ENCODE assay signal across 3 cellular contexts in the genomic region with DNA sequence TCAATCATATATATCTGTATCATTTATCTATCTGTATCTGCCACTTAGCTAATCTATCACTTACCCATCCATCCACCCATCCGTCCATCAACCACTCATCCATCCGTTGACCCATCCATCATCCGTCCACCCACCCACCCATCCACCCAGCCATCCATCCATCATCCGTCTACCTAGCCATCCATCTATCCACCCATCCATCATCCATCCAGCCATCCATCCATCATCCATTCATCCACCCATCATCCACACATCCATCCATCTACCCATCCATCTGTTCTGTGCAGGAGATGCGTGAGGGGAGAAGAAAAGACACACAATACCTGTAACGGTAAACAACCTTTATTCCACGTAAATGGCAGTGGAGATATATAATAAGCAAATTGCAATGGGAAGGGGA.
TF ChIP-seq lines count a peak whose summit lies in the region.

No MANE protein-coding gene starts in this region.

TF ChIP-seq in HEK293, 187 proteins besides CTCF, POLR2A, EP300 and RAD21 (continues in another document):
- TF ChIP-seq ZNF514 (tag by site-specific recombination; IDR thresholded peaks at IDR 0.05) (no peak), ZNF366 (tag by site-specific recombination; conservative IDR thresholded peaks at IDR 0.05) (peak; percentile 89), GFI1B (tag by site-specific recombination; IDR thresholded peaks at IDR 0.05) (no peak), ZNF768 (tag by site-specific recombination; IDR thresholded peaks at IDR 0.05) (no peak), ZEB2 (tag by site-specific recombination; IDR thresholded peaks at IDR 0.05) (0 out of 2 replicates have a peak, but pooled peaks have one; percentile 8), ZNF660 (tag by site-specific recombination; IDR thresholded peaks at IDR 0.05) (no peak), ZNF560 (tag by site-specific recombination; IDR thresholded peaks at IDR 0.05; ENCODE audit: borderline replicate concordance) (no peak), ZNF670 (tag by site-specific recombination; IDR thresholded peaks at IDR 0.05; ENCODE audit: low read depth) (0 out of 2 replicates have a peak, but pooled peaks have one; percentile 38), ZNF354C (tag by site-specific recombination; IDR thresholded peaks at IDR 0.05; ENCODE audit: borderline replicate concordance, low read depth) (no peak)
- TF ChIP-seq, protein P1, sequence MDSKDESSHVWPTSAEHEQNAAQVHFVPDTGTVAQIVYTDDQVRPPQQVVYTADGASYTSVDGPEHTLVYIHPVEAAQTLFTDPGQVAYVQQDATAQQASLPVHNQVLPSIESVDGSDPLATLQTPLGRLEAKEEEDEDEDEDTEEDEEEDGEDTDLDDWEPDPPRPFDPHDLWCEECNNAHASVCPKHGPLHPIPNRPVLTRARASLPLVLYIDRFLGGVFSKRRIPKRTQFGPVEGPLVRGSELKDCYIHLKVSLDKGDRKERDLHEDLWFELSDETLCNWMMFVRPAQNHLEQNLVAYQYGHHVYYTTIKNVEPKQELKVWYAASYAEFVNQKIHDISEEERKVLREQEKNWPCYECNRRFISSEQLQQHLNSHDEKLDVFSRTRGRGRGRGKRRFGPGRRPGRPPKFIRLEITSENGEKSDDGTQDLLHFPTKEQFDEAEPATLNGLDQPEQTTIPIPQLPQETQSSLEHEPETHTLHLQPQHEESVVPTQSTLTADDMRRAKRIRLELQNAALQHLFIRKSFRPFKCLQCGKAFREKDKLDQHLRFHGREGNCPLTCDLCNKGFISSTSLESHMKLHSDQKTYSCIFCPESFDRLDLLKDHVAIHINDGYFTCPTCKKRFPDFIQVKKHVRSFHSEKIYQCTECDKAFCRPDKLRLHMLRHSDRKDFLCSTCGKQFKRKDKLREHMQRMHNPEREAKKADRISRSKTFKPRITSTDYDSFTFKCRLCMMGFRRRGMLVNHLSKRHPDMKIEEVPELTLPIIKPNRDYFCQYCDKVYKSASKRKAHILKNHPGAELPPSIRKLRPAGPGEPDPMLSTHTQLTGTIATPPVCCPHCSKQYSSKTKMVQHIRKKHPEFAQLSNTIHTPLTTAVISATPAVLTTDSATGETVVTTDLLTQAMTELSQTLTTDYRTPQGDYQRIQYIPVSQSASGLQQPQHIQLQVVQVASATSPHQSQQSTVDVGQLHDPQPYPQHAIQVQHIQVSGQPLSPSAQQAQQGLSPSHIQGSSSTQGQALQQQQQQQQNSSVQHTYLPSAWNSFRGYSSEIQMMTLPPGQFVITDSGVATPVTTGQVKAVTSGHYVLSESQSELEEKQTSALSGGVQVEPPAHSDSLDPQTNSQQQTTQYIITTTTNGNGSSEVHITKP (tag by site-specific recombination; IDR thresholded peaks at IDR 0.05), result no peak
- TF ChIP-seq, protein P2, sequence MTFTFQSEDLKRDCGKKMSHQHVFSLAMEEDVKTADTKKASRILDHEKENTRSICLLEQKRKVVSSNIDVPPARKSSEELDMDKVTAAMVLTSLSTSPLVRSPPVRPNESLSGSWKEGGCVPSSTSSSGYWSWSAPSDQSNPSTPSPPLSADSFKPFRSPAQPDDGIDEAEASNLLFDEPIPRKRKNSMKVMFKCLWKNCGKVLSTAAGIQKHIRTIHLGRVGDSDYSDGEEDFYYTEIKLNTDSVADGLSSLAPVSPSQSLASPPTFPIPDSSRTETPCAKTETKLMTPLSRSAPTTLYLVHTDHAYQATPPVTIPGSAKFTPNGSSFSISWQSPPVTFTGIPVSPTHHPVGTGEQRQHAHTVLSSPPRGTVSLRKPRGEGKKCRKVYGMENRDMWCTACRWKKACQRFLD (tag by site-specific recombination; IDR thresholded peaks at IDR 0.05), result no peak

TF ChIP-seq in HEK293T, 16 proteins besides CTCF, POLR2A, EP300 and RAD21:
- TF ChIP-seq, protein P3, sequence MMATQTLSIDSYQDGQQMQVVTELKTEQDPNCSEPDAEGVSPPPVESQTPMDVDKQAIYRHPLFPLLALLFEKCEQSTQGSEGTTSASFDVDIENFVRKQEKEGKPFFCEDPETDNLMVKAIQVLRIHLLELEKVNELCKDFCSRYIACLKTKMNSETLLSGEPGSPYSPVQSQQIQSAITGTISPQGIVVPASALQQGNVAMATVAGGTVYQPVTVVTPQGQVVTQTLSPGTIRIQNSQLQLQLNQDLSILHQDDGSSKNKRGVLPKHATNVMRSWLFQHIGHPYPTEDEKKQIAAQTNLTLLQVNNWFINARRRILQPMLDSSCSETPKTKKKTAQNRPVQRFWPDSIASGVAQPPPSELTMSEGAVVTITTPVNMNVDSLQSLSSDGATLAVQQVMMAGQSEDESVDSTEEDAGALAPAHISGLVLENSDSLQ (IDR thresholded peaks at IDR 0.05), result peak; percentile 82
- no peak for TF ChIP-seq ZNF384 (IDR thresholded peaks at IDR 0.05)

TF ChIP-seq in GM12878, 131 proteins besides CTCF, POLR2A, EP300 and RAD21 (continued from another document):
- TF ChIP-seq NBN (IDR thresholded peaks at IDR 0.05) (no peak), TCF12 (IDR thresholded peaks at IDR 0.05; ENCODE audit: low read depth, low read length) (no peak), TCF3 (IDR thresholded peaks at IDR 0.05; ENCODE audit: borderline replicate concordance, insufficient read depth, low read depth, low read length) (no peak), NFXL1 (IDR thresholded peaks at IDR 0.05; ENCODE audit: borderline replicate concordance) (no peak), SP1 (IDR thresholded peaks at IDR 0.05; ENCODE audit: low read depth, low read length) (no peak), BRCA1 (IDR thresholded peaks at IDR 0.05; ENCODE audit: low read depth, low read length) (no peak), PAX5 (IDR thresholded peaks at IDR 0.05; ENCODE audit: borderline replicate concordance, low read depth, low read length) (no peak), ZSCAN29 (IDR thresholded peaks at IDR 0.05) (no peak), POU2F2 (IDR thresholded peaks at IDR 0.05; ENCODE audit: borderline replicate concordance, low read depth, low read length) (no peak), MYC (IDR thresholded peaks at IDR 0.05; ENCODE audit: insufficient read depth, insufficient read length, insufficient replicate concordance, low read length, severe bottlenecking) (no peak), STAT1 (conservative IDR thresholded peaks at IDR 0.05) (no peak), NR2C2 (IDR thresholded peaks at IDR 0.05; ENCODE audit: borderline replicate concordance, control insufficient read depth, insufficient read length, low read depth) (no peak), SMAD5 (IDR thresholded peaks at IDR 0.05; ENCODE audit: low read depth) (no peak), SPI1 (IDR thresholded peaks at IDR 0.05; ENCODE audit: borderline replicate concordance, insufficient read depth, low read depth, low read length) (no peak), POLR2AphosphoS5 (IDR thresholded peaks at IDR 0.05; ENCODE audit: low read length) (no peak)
- TF ChIP-seq, protein P4, sequence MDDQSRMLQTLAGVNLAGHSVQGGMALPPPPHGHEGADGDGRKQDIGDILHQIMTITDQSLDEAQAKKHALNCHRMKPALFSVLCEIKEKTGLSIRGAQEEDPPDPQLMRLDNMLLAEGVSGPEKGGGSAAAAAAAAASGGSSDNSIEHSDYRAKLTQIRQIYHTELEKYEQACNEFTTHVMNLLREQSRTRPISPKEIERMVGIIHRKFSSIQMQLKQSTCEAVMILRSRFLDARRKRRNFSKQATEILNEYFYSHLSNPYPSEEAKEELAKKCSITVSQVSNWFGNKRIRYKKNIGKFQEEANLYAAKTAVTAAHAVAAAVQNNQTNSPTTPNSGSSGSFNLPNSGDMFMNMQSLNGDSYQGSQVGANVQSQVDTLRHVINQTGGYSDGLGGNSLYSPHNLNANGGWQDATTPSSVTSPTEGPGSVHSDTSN (IDR thresholded peaks at IDR 0.05; ENCODE audit: insufficient replicate concordance, low read depth, low read length), result no peak
- TF ChIP-seq, protein P5, sequence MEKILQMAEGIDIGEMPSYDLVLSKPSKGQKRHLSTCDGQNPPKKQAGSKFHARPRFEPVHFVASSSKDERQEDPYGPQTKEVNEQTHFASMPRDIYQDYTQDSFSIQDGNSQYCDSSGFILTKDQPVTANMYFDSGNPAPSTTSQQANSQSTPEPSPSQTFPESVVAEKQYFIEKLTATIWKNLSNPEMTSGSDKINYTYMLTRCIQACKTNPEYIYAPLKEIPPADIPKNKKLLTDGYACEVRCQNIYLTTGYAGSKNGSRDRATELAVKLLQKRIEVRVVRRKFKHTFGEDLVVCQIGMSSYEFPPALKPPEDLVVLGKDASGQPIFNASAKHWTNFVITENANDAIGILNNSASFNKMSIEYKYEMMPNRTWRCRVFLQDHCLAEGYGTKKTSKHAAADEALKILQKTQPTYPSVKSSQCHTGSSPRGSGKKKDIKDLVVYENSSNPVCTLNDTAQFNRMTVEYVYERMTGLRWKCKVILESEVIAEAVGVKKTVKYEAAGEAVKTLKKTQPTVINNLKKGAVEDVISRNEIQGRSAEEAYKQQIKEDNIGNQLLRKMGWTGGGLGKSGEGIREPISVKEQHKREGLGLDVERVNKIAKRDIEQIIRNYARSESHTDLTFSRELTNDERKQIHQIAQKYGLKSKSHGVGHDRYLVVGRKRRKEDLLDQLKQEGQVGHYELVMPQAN (conservative IDR thresholded peaks at IDR 0.05), result no peak
- TF ChIP-seq, protein P6, sequence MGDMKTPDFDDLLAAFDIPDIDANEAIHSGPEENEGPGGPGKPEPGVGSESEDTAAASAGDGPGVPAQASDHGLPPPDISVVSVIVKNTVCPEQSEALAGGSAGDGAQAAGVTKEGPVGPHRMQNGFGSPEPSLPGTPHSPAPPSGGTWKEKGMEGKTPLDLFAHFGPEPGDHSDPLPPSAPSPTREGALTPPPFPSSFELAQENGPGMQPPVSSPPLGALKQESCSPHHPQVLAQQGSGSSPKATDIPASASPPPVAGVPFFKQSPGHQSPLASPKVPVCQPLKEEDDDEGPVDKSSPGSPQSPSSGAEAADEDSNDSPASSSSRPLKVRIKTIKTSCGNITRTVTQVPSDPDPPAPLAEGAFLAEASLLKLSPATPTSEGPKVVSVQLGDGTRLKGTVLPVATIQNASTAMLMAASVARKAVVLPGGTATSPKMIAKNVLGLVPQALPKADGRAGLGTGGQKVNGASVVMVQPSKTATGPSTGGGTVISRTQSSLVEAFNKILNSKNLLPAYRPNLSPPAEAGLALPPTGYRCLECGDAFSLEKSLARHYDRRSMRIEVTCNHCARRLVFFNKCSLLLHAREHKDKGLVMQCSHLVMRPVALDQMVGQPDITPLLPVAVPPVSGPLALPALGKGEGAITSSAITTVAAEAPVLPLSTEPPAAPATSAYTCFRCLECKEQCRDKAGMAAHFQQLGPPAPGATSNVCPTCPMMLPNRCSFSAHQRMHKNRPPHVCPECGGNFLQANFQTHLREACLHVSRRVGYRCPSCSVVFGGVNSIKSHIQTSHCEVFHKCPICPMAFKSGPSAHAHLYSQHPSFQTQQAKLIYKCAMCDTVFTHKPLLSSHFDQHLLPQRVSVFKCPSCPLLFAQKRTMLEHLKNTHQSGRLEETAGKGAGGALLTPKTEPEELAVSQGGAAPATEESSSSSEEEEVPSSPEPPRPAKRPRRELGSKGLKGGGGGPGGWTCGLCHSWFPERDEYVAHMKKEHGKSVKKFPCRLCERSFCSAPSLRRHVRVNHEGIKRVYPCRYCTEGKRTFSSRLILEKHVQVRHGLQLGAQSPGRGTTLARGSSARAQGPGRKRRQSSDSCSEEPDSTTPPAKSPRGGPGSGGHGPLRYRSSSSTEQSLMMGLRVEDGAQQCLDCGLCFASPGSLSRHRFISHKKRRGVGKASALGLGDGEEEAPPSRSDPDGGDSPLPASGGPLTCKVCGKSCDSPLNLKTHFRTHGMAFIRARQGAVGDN (IDR thresholded peaks at IDR 0.05), result no peak
